14 cellular contexts compared by ENCODE assay signal in the genomic region with DNA sequence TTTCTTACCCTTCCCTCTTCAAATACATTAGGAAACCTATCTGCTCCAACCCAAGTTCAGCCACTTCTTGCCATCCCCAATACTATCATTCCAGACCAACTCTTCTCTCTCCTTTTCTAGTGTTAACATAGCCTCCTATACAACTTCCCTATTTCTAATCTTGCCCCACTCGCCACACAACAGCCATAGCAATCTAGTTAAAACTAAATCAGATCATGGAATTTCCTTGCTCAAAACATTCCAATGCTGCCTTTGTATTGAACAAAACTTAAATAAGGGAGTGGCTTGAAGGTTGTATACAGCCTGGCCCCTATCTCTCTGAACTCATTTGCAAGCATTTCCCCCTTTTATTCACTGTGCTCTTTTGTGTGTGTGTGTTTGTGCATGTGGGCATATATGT.
"Had no signal": no experiment of that assay in that cellular context is flagged by ENCODE, and none has a peak within 500 bp of the region (broad histone marks: within the 10 kb centered on the region; RNA-seq: fewer than 3 reads in every experiment).

No MANE protein-coding gene starts in this region.

- DNase-seq: activated naive CD4-positive, alpha-beta T cell treated with anti-CD3 and anti-CD28 coated beads for 36 hours; activated naive CD8-positive, alpha-beta T cell treated with anti-CD3 and anti-CD28 coated beads, Interleukin-2, amount 50 U/mL, for 24 hours; head of caudate nucleus; kidney glomerular epithelial cell; nephron progenitor cell; stimulated activated CD4-positive, alpha-beta T cell treated with anti-CD3 and anti-CD28 coated beads, Interleukin-4, amount 100 ng/mL, for 24 hours; stimulated activated naive CD8-positive, alpha-beta T cell treated with anti-CD3 and anti-CD28 coated beads, Interleukin-15, Interleukin-2, amounts not matched to agents 100 U/mL and 50 U/mL, for 24 hours; T-helper 2 cell had no signal

- H3K27ac ChIP-seq: epithelial cell of prostate, right atrium auricular region, suprapubic skin had no signal

- H3K27me3 Mint-ChIP-seq: activated naive CD8-positive, alpha-beta T cell treated with anti-CD3 and anti-CD28 coated beads, Interleukin-2, amount 50 U/mL, for 24 hours; activated T-helper 17 cell treated with anti-CD3 and anti-CD28 coated beads, Interleukin-2, amount 50 U/mL, for 72 hours had no signal

- H3K4me1 Mint-ChIP-seq: nephron progenitor cell had no signal

- H3K36me3 ChIP-seq: right atrium auricular region, suprapubic skin had no signal

- H3K27ac Mint-ChIP-seq: activated naive CD4-positive, alpha-beta T cell treated with anti-CD3 and anti-CD28 coated beads for 36 hours; activated naive CD8-positive, alpha-beta T cell treated with anti-CD3 and anti-CD28 coated beads, Interleukin-2, amount 50 U/mL, for 24 hours; activated T-helper 17 cell treated with anti-CD3 and anti-CD28 coated beads, Interleukin-2, amount 50 U/mL, for 72 hours; nephron progenitor cell; progenitor cell of endocrine pancreas had no signal

- H3K4me3 Mint-ChIP-seq: activated naive CD4-positive, alpha-beta T cell treated with anti-CD3 and anti-CD28 coated beads for 36 hours; activated naive CD8-positive, alpha-beta T cell treated with anti-CD3 and anti-CD28 coated beads, Interleukin-2, amount 50 U/mL, for 24 hours; activated T-helper 17 cell treated with anti-CD3 and anti-CD28 coated beads, Interleukin-2, amount 50 U/mL, for 72 hours; nephron progenitor cell had no signal

- H3K4me3 ChIP-seq: right atrium auricular region, suprapubic skin had no signal

- ATAC-seq: activated CD4-positive, CD25-positive, alpha-beta regulatory T cell treated with anti-CD3 and anti-CD28 coated beads, Interleukin-2, amount 50 U/mL, for 24 hours; activated naive CD8-positive, alpha-beta T cell treated with anti-CD3 and anti-CD28 coated beads, Interleukin-2, amount 50 U/mL, for 24 hours; activated T-helper 17 cell treated with anti-CD3 and anti-CD28 coated beads, Interleukin-2, amount 50 U/mL, for 72 hours; stimulated activated naive CD8-positive, alpha-beta T cell treated with anti-CD3 and anti-CD28 coated beads, Interleukin-15, Interleukin-2, amounts not matched to agents 100 U/mL and 50 U/mL, for 24 hours had no signal

- H3K4me1 ChIP-seq: right atrium auricular region had no signal

- H3K27me3 ChIP-seq: right atrium auricular region, suprapubic skin had no signal
